In the genomic region with DNA sequence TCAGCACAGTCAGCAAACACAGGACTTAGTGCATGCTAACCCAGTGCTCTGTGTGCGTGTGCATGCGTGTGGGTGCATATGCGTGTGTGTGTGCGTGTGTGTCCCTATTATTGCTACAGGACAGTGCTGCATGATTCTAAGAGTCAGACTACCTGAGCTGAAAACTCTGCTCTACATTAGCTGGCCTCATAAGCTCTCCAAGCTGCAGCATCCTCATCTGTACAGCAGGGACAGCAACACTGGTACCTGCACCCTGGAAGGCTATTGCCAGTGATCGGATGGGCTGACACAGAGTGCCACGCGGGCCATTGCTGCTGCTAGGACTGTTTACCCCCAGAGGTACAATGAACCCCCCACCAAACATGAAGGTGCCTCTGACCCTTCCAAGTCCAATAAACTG, we compare ENCODE assay signal across 11 cellular contexts. TPM values are rescaled to one million over a fixed set of nuclear protein-coding genes. Genes with fewer than 3 reads are reported as not detected.
DNase-seq lines count a peak whose midpoint lies in the region; ATAC-seq, FAIRE-seq and TF ChIP-seq lines count a peak whose summit lies in the region.
"Had no signal": no experiment of that assay in that cellular context is flagged by ENCODE, and none has a peak within 500 bp of the region (broad histone marks: within the 10 kb centered on the region; RNA-seq: fewer than 3 reads in every experiment).

No MANE protein-coding gene starts in this region.

- H3K4me2 ChIP-seq in endothelial cell of umbilical vein (ENCODE audit: insufficient read depth, low read length) (peak overlapping the region; percentile 79), osteoblast (ENCODE audit: insufficient read depth, low read length) (peak overlapping the region; percentile 95)

- no peak for TF ChIP-seq POLR2A in endothelial cell of umbilical vein (IDR thresholded peaks at IDR 0.05; ENCODE audit: low read depth, low read length)

- no peaks in the 10 kb centered on the region for H3K9me3 Mint-ChIP-seq in T-helper 2 cell treated with Interferon-gamma antibody and Interleukin-4, amounts not matched to agents 5 μg/mL and 100 μg/mL, for 36 hours

- CTCF ChIA-PET in endothelial cell of umbilical vein (lab: Charles Lee) = interaction anchor here (2.2 kb wide), 1 partner anchor 302 kb away, joined by 10 read pairs; no protein-coding TSS in a partner anchor

- TF ChIP-seq CTCF in GM12872 (IDR thresholded peaks at IDR 0.05; ENCODE audit: insufficient read depth, low read depth, low read length) (peak; percentile 53; the same call in 2 of the 3 replicates), endothelial cell of umbilical vein (IDR thresholded peaks at IDR 0.05; ENCODE audit: extremely low read depth in 1 of 2, insufficient read depth in 1 of 2, low read depth in 1 of 2, low read length in 2 of 2) (no peak), osteoblast (IDR thresholded peaks at IDR 0.05; ENCODE audit: extremely low read depth, low read depth, low read length) (peak; percentile 38)

- H3K4me1 Mint-ChIP-seq in T-helper 2 cell treated with Interferon-gamma antibody and Interleukin-4, amounts not matched to agents 5 μg/mL and 100 μg/mL, for 36 hours (ENCODE audit: low read depth) = no peaks in the 10 kb centered on the region

- H3K9ac ChIP-seq in endothelial cell of umbilical vein (replicated peaks; ENCODE audit: extremely low read depth, insufficient read depth, low read length) = no peak overlapping the region

- no peaks in the 10 kb centered on the region for H4K20me1 ChIP-seq in endothelial cell of umbilical vein (replicated peaks; ENCODE audit: control insufficient read depth, extremely low read depth, insufficient read depth, low read length)
- H4K20me1 ChIP-seq in osteoblast (ENCODE audit: insufficient read depth, low read length) = peaks cover 34% of the 10 kb centered on the region

- intact Hi-C loops in endothelial cell of umbilical vein (cut with micrococcal nuclease) = no loop called here

- H3K4me3 Mint-ChIP-seq in T-helper 2 cell treated with Interferon-gamma antibody and Interleukin-4, amounts not matched to agents 5 μg/mL and 100 μg/mL, for 36 hours = no peak overlapping the region

- H3K27ac ChIP-seq in endothelial cell of umbilical vein (ENCODE audit: insufficient read depth, low read depth, low read length) = no peak overlapping the region
- H3K27ac ChIP-seq in osteoblast (ENCODE audit: low read depth, low read length) = peak overlapping the region; percentile 84

- H3K27me3 ChIP-seq in endothelial cell of umbilical vein (ENCODE audit: control insufficient read depth in 2 of 2, insufficient read depth in 2 of 2, low read length in 2 of 2) (peaks cover 31 to 35% of the 10 kb centered on the region in 2 experiments), osteoblast (ENCODE audit: insufficient read depth, low read length) (no peaks in the 10 kb centered on the region)
- H3K27me3 ChIP-seq: adrenal gland had no signal

- H3K4me3 ChIP-seq in endothelial cell of umbilical vein (replicated peaks in 1 of 3; ENCODE audit: insufficient read depth in 1 of 3, low read depth in 1 of 3, low read length in 3 of 3) (peak overlapping the region in 1 of 3 experiments; percentile 71), osteoblast (ENCODE audit: insufficient read depth, low read length) (peak overlapping the region; percentile 82)

- BruUV-seq in endothelial cell of umbilical vein (replicated peaks; lab: Mats Ljungman, UMichigan) = no TSS peak

- POLR2A ChIA-PET in endothelial cell of umbilical vein (lab: Charles Lee) = no interaction called here

- H3K36me3 Mint-ChIP-seq in T-helper 2 cell treated with Interferon-gamma antibody and Interleukin-4, amounts not matched to agents 5 μg/mL and 100 μg/mL, for 36 hours (ENCODE audit: low read depth) = no peaks in the 10 kb centered on the region

- H3K9me1 ChIP-seq in endothelial cell of umbilical vein (replicated peaks; ENCODE audit: control insufficient read depth, extremely low read depth, insufficient read depth, low read length) = no peaks in the 10 kb centered on the region

- peak; percentile 55 for ATAC-seq in HG03520 (IDR thresholded peaks at IDR 0.05; ENCODE audit: unreplicated experiment)
- no peak for ATAC-seq in GM21825 (IDR thresholded peaks at IDR 0.05; ENCODE audit: unreplicated experiment)
- ATAC-seq in HG02798 (IDR thresholded peaks at IDR 0.05; ENCODE audit: poor library complexity, unreplicated experiment) = no peak

- H2AFZ ChIP-seq in endothelial cell of umbilical vein (ENCODE audit: low read depth, low read length) = no peak overlapping the region
- no peak overlapping the region for H2AFZ ChIP-seq in osteoblast (ENCODE audit: low read length)

- dilution Hi-C loops in endothelial cell of umbilical vein (cut with MboI; ENCODE audit: extremely low pct_ligation_motif_present, low sequenced_read_pairs) = no loop called here

- no peaks in the 10 kb centered on the region for H3K9me3 ChIP-seq in endothelial cell of umbilical vein (replicated peaks; ENCODE audit: control insufficient read depth, insufficient read depth, low read length)
- H3K9me3 ChIP-seq in osteoblast (ENCODE audit: low read depth, low read length) = no peaks in the 10 kb centered on the region
- H3K9me3 ChIP-seq: adrenal gland had no signal

- no peak overlapping the region for H3K27ac Mint-ChIP-seq in T-helper 2 cell treated with Interferon-gamma antibody and Interleukin-4, amounts not matched to agents 5 μg/mL and 100 μg/mL, for 36 hours

- H3K36me3 ChIP-seq in endothelial cell of umbilical vein (ENCODE audit: control insufficient read depth in 2 of 2, extremely low read depth in 1 of 2, insufficient read depth in 2 of 2, low read length in 2 of 2) = no peaks in the 10 kb centered on the region
- peaks cover 6% of the 10 kb centered on the region for H3K36me3 ChIP-seq in osteoblast (ENCODE audit: insufficient read depth, low read length)
- H3K36me3 ChIP-seq: adrenal gland had no signal

- no peak for DNase-seq in endothelial cell of umbilical vein (ENCODE audit: low read depth, low spot score)
- DNase-seq in osteoblast (ENCODE audit: insufficient read length, low spot score, missing footprints) = peak; percentile 62
- DNase-seq in stimulated activated CD4-positive, alpha-beta T cell treated with anti-CD3 and anti-CD28 coated beads, Interleukin-1b, Interleukin-23, amount 100 ng/mL, for 48 hours = no peak
- no peak for DNase-seq in T-helper 2 cell treated with Interferon-gamma antibody and Interleukin-4, amounts not matched to agents 5 μg/mL and 100 μg/mL, for 36 hours (ENCODE audit: low spot score)

- peaks cover 49% of the 10 kb centered on the region for H3K27me3 Mint-ChIP-seq in T-helper 2 cell treated with Interferon-gamma antibody and Interleukin-4, amounts not matched to agents 5 μg/mL and 100 μg/mL, for 36 hours (ENCODE audit: low read depth)

- FAIRE-seq in endothelial cell of umbilical vein (lab: Jason Lieb, UNC) = no peak

- H3K79me2 ChIP-seq in endothelial cell of umbilical vein (ENCODE audit: control insufficient read depth, insufficient read depth, low read length) = no peaks in the 10 kb centered on the region
- peaks cover 57% of the 10 kb centered on the region for H3K79me2 ChIP-seq in osteoblast (ENCODE audit: insufficient read depth, low read length)

- peaks cover 10% of the 10 kb centered on the region for H3K4me1 ChIP-seq in endothelial cell of umbilical vein (ENCODE audit: control insufficient read depth, extremely low read depth, insufficient read depth, low read length)
- H3K4me1 ChIP-seq in osteoblast (ENCODE audit: insufficient read depth, low read length) = peaks cover 57% of the 10 kb centered on the region

TF ChIP-seq in endothelial cell of umbilical vein, 7 proteins besides CTCF, POLR2A, EP300 and RAD21:
- no peak for TF ChIP-seq MYC (IDR thresholded peaks at IDR 0.05; ENCODE audit: low read depth, low read length)
TF ChIP-seq in endothelial cell of umbilical vein: peak in this region for 0.

RNA-seq across cellular contexts. Expression of gene ADAMTS12, which starts 1.2 kb away (rescaled TPM):
- total RNA-seq in endothelial cell of umbilical vein (0.88 TPM in 1 of 2 replicates, not detected in the other), osteoblast (6.9 and 8.3 TPM in 2 replicates)
- polyA plus RNA-seq in endothelial cell of umbilical vein = not detected in 2 replicates
- 0.04 TPM in 2 replicates for polyA plus RNA-seq in endothelial cell of umbilical vein (2011; cell fraction: cytosol; rRNA removed)
- polyA plus RNA-seq in endothelial cell of umbilical vein (2011; cell fraction: nucleus; rRNA removed) = not detected in 2 replicates
- polyA plus RNA-seq in endothelial cell of umbilical vein (2012) = 1.8 and 3.0 TPM in 2 replicates
- polyA minus RNA-seq in endothelial cell of umbilical vein = 0.19 TPM in 1 of 2 replicates, not detected in the other
- polyA minus RNA-seq in endothelial cell of umbilical vein (2011; cell fraction: cytosol; rRNA and poly(A)+ RNA removed) = not detected
- not detected in 2 replicates for polyA minus RNA-seq in endothelial cell of umbilical vein (2011; cell fraction: nucleus; rRNA and poly(A)+ RNA removed)
- total RNA-seq: SK-MEL-5 had no signal

RNA-seq across cellular contexts. Expression of gene RXFP3, which starts 45.6 kb away (rescaled TPM):
- total RNA-seq in endothelial cell of umbilical vein = not detected in 2 replicates
- polyA plus RNA-seq in endothelial cell of umbilical vein = not detected in 2 replicates
- polyA plus RNA-seq in endothelial cell of umbilical vein (2011; cell fraction: cytosol; rRNA removed) = not detected in 2 replicates
- polyA plus RNA-seq in endothelial cell of umbilical vein (2011; cell fraction: nucleus; rRNA removed) = not detected in 2 replicates
- not detected in 2 replicates for polyA plus RNA-seq in endothelial cell of umbilical vein (2012)
- polyA minus RNA-seq in endothelial cell of umbilical vein = not detected in 2 replicates
- not detected for polyA minus RNA-seq in endothelial cell of umbilical vein (2011; cell fraction: cytosol; rRNA and poly(A)+ RNA removed)
- polyA minus RNA-seq in endothelial cell of umbilical vein (2011; cell fraction: nucleus; rRNA and poly(A)+ RNA removed) = not detected in 2 replicates
- not detected in 2 replicates for total RNA-seq in osteoblast
- total RNA-seq: renal cortical epithelial cell, SK-MEL-5 had no signal

Comparison
In these comparisons a context has a peak if more than half of its experiments do, and no peak if none do; other contexts are left out.
1. CTCF ChIP-seq: peak in GM12872 (single experiment) and osteoblast (single experiment); none in endothelial cell of umbilical vein (0 of 2).